23 cellular contexts compared by ENCODE assay signal in genomic region chr2:170493698-170494097, GRCh38.
DNase-seq lines count a peak whose midpoint lies in the region; ATAC-seq and TF ChIP-seq lines count a peak whose summit lies in the region.
"Had no signal": no experiment of that assay in that cellular context is flagged by ENCODE, and none has a peak within 500 bp of the region (broad histone marks: within the 10 kb centered on the region; RNA-seq: fewer than 3 reads in every experiment).

No MANE protein-coding gene starts in this region.

- DNase-seq in EL (peak; percentile 56), LHCN-M2 (ENCODE audit: low read depth) (peak; percentile 54), brain microvascular endothelial cell (peak; percentile 43), kidney tubule cell (ENCODE audit: low spot score) (peak; percentile 32), glutamatergic neuron (no peak), NCI-H1930 (lab: John Stamatoyannopoulos, UW) (no peak)
- DNase-seq: activated CD4-positive, CD25-positive, alpha-beta regulatory T cell; activated CD8-positive, alpha-beta T cell treated with anti-CD3 and anti-CD28 coated beads for 36 hours; activated effector memory CD4-positive, alpha-beta T cell treated with anti-CD3 and anti-CD28 coated beads, Interleukin-2, amount 50 U/mL, for 16 hours; activated T-cell treated with anti-CD3 and anti-CD28 coated beads for 4 hours; DMS 273 treated with DMSO at 0.1 percent for 48 hours; left ventricle myocardium superior; NCI-H1417; NCI-H510A treated with DMSO at 0.1 percent for 48 hours had no signal

- no peak overlapping the region for H3K4me3 Mint-ChIP-seq in glutamatergic neuron (ENCODE audit: unreplicated experiment)
- H3K4me3 Mint-ChIP-seq: activated CD8-positive, alpha-beta T cell treated with anti-CD3 and anti-CD28 coated beads for 36 hours; brain; nephron; stimulated activated effector memory CD8-positive, alpha-beta T cell treated with anti-CD3 and anti-CD28 coated beads, Interleukin-12 subunit alpha, Interleukin-12 subunit beta, amount 100 ng/mL, for 72 hours had no signal

- no peaks in the 10 kb centered on the region for H3K27me3 Mint-ChIP-seq in glutamatergic neuron (ENCODE audit: unreplicated experiment)
- H3K27me3 Mint-ChIP-seq: brain had no signal

- TF ChIP-seq CTCF in brain microvascular endothelial cell (IDR thresholded peaks at IDR 0.05; ENCODE audit: low read depth, low read length, missing control alignments) (no peak), glutamatergic neuron (IDR thresholded peaks at IDR 0.05; ENCODE audit: partially characterized antibody, unreplicated experiment) (no peak)

- no peak for TF ChIP-seq POLR2A in GM18505 (IDR thresholded peaks at IDR 0.05; ENCODE audit: borderline replicate concordance, extremely low read depth, insufficient read depth, insufficient read length)

- H3K36me3 ChIP-seq in brain microvascular endothelial cell (replicated peaks) = no peaks in the 10 kb centered on the region

- no peaks in the 10 kb centered on the region for H3K27me3 ChIP-seq in brain microvascular endothelial cell (replicated peaks)

- H3K27ac ChIP-seq in brain microvascular endothelial cell = no peak overlapping the region
- H3K27ac ChIP-seq: RWPE1, SK-N-MC had no signal

- no peaks in the 10 kb centered on the region for H3K4me1 Mint-ChIP-seq in glutamatergic neuron (ENCODE audit: low read depth, unreplicated experiment)
- H3K4me1 Mint-ChIP-seq: stimulated activated effector memory CD8-positive, alpha-beta T cell treated with anti-CD3 and anti-CD28 coated beads, Interleukin-12 subunit alpha, Interleukin-12 subunit beta, amount 100 ng/mL, for 72 hours had no signal

- H3K36me3 Mint-ChIP-seq in glutamatergic neuron (ENCODE audit: unreplicated experiment) = no peaks in the 10 kb centered on the region
- H3K36me3 Mint-ChIP-seq: brain; stimulated activated effector memory CD8-positive, alpha-beta T cell treated with anti-CD3 and anti-CD28 coated beads, Interleukin-12 subunit alpha, Interleukin-12 subunit beta, amount 100 ng/mL, for 72 hours had no signal

- H3K27ac Mint-ChIP-seq in glutamatergic neuron (ENCODE audit: unreplicated experiment) = no peak overlapping the region
- H3K27ac Mint-ChIP-seq: activated CD8-positive, alpha-beta T cell treated with anti-CD3 and anti-CD28 coated beads for 36 hours; brain; nephron; stimulated activated effector memory CD8-positive, alpha-beta T cell treated with anti-CD3 and anti-CD28 coated beads, Interleukin-12 subunit alpha, Interleukin-12 subunit beta, amount 100 ng/mL, for 72 hours had no signal

- in situ Hi-C loops in brain microvascular endothelial cell (cut with HindIII; ENCODE audit: low pct_ligation_motif_present, low sequenced_read_pairs) = no loop called here

- ATAC-seq in GM21367 (IDR thresholded peaks at IDR 0.05; ENCODE audit: unreplicated experiment) (no peak), GM18505 (IDR thresholded peaks at IDR 0.05; ENCODE audit: unreplicated experiment) (no peak)
- ATAC-seq: activated CD8-positive, alpha-beta T cell treated with anti-CD3 and anti-CD28 coated beads for 36 hours; GM12878; HepG2; left ventricle myocardium superior; stimulated activated effector memory CD8-positive, alpha-beta T cell treated with anti-CD3 and anti-CD28 coated beads, Interleukin-12 subunit alpha, Interleukin-12 subunit beta, amount 100 ng/mL, for 72 hours had no signal

- H3K9me3 Mint-ChIP-seq in glutamatergic neuron (ENCODE audit: unreplicated experiment) = no peaks in the 10 kb centered on the region
- H3K9me3 Mint-ChIP-seq: activated CD8-positive, alpha-beta T cell treated with anti-CD3 and anti-CD28 coated beads for 36 hours; nephron; stimulated activated effector memory CD8-positive, alpha-beta T cell treated with anti-CD3 and anti-CD28 coated beads, Interleukin-12 subunit alpha, Interleukin-12 subunit beta, amount 100 ng/mL, for 72 hours had no signal

- H3K4me3 ChIP-seq in brain microvascular endothelial cell (ENCODE audit: low read depth, low read length) = no peak overlapping the region
- H3K4me3 ChIP-seq: GM12878, SK-N-MC had no signal

Comparison
In these comparisons a context has a peak if more than half of its experiments do, and no peak if none do; other contexts are left out.
1. DNase-seq: peak in EL (single experiment), LHCN-M2 (single experiment), brain microvascular endothelial cell (single experiment) and kidney tubule cell (single experiment); none in glutamatergic neuron (single experiment) and NCI-H1930 (0 of 2).